Comparison of ENCODE assay signal across 17 cellular contexts in genomic region chr3:46468758-46469600, GRCh38. TPM values are rescaled to one million over a fixed set of nuclear protein-coding genes. Genes with fewer than 3 reads are reported as not detected.
DNase-seq lines count a peak whose midpoint lies in the region; ATAC-seq and TF ChIP-seq lines count a peak whose summit lies in the region.
"Had no signal": no experiment of that assay in that cellular context is flagged by ENCODE, and none has a peak within 500 bp of the region (broad histone marks: within the 10 kb centered on the region; RNA-seq: fewer than 3 reads in every experiment).

No MANE protein-coding gene starts in this region.

- TF ChIP-seq CTCF in HL-60 (IDR thresholded peaks at IDR 0.05; ENCODE audit: insufficient read depth, low read length) (no peak), MM.1S (IDR thresholded peaks at IDR 0.05; ENCODE audit: low read length) (no peak)

- H3K27ac ChIP-seq in HL-60 (replicated peaks) (peak overlapping the region; percentile 42), MM.1S (ENCODE audit: low read length) (no peak overlapping the region)
- H3K27ac ChIP-seq: GM23248 had no signal

- H3K9ac ChIP-seq in MM.1S (ENCODE audit: low read length) = no peak overlapping the region
- H3K9ac ChIP-seq: GM23248 had no signal

- H3K79me2 ChIP-seq in MM.1S (ENCODE audit: low read length) = no peaks in the 10 kb centered on the region

- no peak for DNase-seq in HL-60 (ENCODE audit: low read depth in 1 of 2, low spot score in 1 of 2)
- peak; percentile 33 for DNase-seq in activated CD8-positive, alpha-beta memory T cell treated with anti-CD3 and anti-CD28 coated beads, Interleukin-2, amount 50 U/mL, for 48 hours
- peak; percentile 68 for DNase-seq in left ventricle myocardium superior
- peak; percentile 70 for DNase-seq in posterior vena cava (ENCODE audit: low spot score)
- no peak for DNase-seq in putamen (ENCODE audit: low spot score)
- no peak for DNase-seq in MM.1S
- DNase-seq in NCI-H2196 treated with DMSO at 0.1 percent for 48 hours (lab: John Stamatoyannopoulos, UW; ENCODE audit: unreplicated experiment) = no peak
- DNase-seq: Caco-2; CD4-positive, CD25-positive, alpha-beta regulatory T cell; DMS153; GM23248; NCI-H146; NCI-H2107; NCI-H226; NCI-H524 treated with DMSO at 0.1 percent for 48 hours; SIG-M5 had no signal

- H3K9me3 ChIP-seq in MM.1S (replicated peaks; ENCODE audit: insufficient read depth, low read length) = no peaks in the 10 kb centered on the region

- H3K4me3 ChIP-seq in HL-60 (replicated peaks; ENCODE audit: insufficient read depth, low read length) (no peak overlapping the region), MM.1S (ENCODE audit: low read length) (no peak overlapping the region)
- H3K4me3 ChIP-seq: GM23248 had no signal

- intact Hi-C loops in left ventricle myocardium superior (cut with micrococcal nuclease) (no loop called here), posterior vena cava (cut with DNase I) (no loop called here)

- no peaks in the 10 kb centered on the region for H3K9me2 ChIP-seq in MM.1S (replicated peaks; ENCODE audit: insufficient read depth, low read length)

- no peaks in the 10 kb centered on the region for H3K27me3 ChIP-seq in HL-60 (ENCODE audit: insufficient read depth, poor library complexity, severe bottlenecking)
- no peaks in the 10 kb centered on the region for H3K27me3 ChIP-seq in MM.1S (replicated peaks; ENCODE audit: insufficient read depth, low read length)

- peaks cover 38% of the 10 kb centered on the region for H3K27me3 Mint-ChIP-seq in stimulated activated memory B cell treated with anti-CD40 and anti-IgM and Interleukin-4, amounts not matched to agents 10 μg/mL and 1 μg/mL and 100 μg/mL, for 72 hours

- H3K4me3 Mint-ChIP-seq in stimulated activated memory B cell treated with anti-CD40 and anti-IgM and Interleukin-4, amounts not matched to agents 10 μg/mL and 1 μg/mL and 100 μg/mL, for 72 hours = no peak overlapping the region
- H3K4me3 Mint-ChIP-seq: CD4-positive, CD25-positive, alpha-beta regulatory T cell had no signal

- H3K4me1 ChIP-seq in MM.1S (ENCODE audit: low read length) = no peaks in the 10 kb centered on the region
- H3K4me1 ChIP-seq: Caco-2 had no signal

- H2AFZ ChIP-seq in MM.1S (ENCODE audit: low read length) = no peak overlapping the region
- H2AFZ ChIP-seq: GM23248 had no signal

- H3K36me3 ChIP-seq in MM.1S (replicated peaks; ENCODE audit: insufficient read depth, low read length) = no peaks in the 10 kb centered on the region

- no peaks in the 10 kb centered on the region for H3F3A ChIP-seq in MM.1S (ENCODE audit: insufficient read depth, low read length)

- H3K4me2 ChIP-seq in MM.1S (ENCODE audit: low read depth, low read length) = no peak overlapping the region

- no peaks in the 10 kb centered on the region for H3K4me1 Mint-ChIP-seq in stimulated activated memory B cell treated with anti-CD40 and anti-IgM and Interleukin-4, amounts not matched to agents 10 μg/mL and 1 μg/mL and 100 μg/mL, for 72 hours
- H3K4me1 Mint-ChIP-seq: CD4-positive, CD25-positive, alpha-beta regulatory T cell had no signal

- no peak overlapping the region for H3K27ac Mint-ChIP-seq in stimulated activated memory B cell treated with anti-CD40 and anti-IgM and Interleukin-4, amounts not matched to agents 10 μg/mL and 1 μg/mL and 100 μg/mL, for 72 hours
- H3K27ac Mint-ChIP-seq: CD4-positive, CD25-positive, alpha-beta regulatory T cell had no signal

- no peaks in the 10 kb centered on the region for H4K20me1 ChIP-seq in MM.1S (ENCODE audit: insufficient read depth, low read length)

- no peaks in the 10 kb centered on the region for H3K9me3 Mint-ChIP-seq in stimulated activated memory B cell treated with anti-CD40 and anti-IgM and Interleukin-4, amounts not matched to agents 10 μg/mL and 1 μg/mL and 100 μg/mL, for 72 hours

- no peaks in the 10 kb centered on the region for H3K36me3 Mint-ChIP-seq in stimulated activated memory B cell treated with anti-CD40 and anti-IgM and Interleukin-4, amounts not matched to agents 10 μg/mL and 1 μg/mL and 100 μg/mL, for 72 hours

- ATAC-seq in left ventricle myocardium superior = peak; percentile 91
- ATAC-seq in stimulated activated memory B cell treated with anti-CD40 and anti-IgM and Interleukin-4, amounts not matched to agents 10 μg/mL and 1 μg/mL and 100 μg/mL, for 72 hours = no peak

RNA-seq across cellular contexts. Expression of gene LTF, which starts 4.3 kb away (rescaled TPM):
- total RNA-seq in left ventricle myocardium superior (3.7 TPM), posterior vena cava (1 to 10 TPM; 3.6 to 3.7 TPM)
- total RNA-seq: Caco-2; CD4-positive, CD25-positive, alpha-beta regulatory T cell; GM23248 had no signal

RNA-seq across cellular contexts. Expression of gene RTP3, which starts 28.8 kb away (rescaled TPM):
- total RNA-seq in left ventricle myocardium superior (not detected), posterior vena cava (not detected)
- total RNA-seq: Caco-2; CD4-positive, CD25-positive, alpha-beta regulatory T cell; GM23248 had no signal

Comparison
In these comparisons a context has a peak if more than half of its experiments do, and no peak if none do; other contexts are left out.
1. DNase-seq: peak in activated CD8-positive, alpha-beta memory T cell treated with anti-CD3 and anti-CD28 coated beads, Interleukin-2, amount 50 U/mL, for 48 hours (single experiment), left ventricle myocardium superior (single experiment) and posterior vena cava (single experiment); none in HL-60 (0 of 2), putamen (single experiment), MM.1S (single experiment) and NCI-H2196 treated with DMSO at 0.1 percent for 48 hours (single experiment).